ENCODE assay signal across 6 cellular contexts in the genomic region with DNA sequence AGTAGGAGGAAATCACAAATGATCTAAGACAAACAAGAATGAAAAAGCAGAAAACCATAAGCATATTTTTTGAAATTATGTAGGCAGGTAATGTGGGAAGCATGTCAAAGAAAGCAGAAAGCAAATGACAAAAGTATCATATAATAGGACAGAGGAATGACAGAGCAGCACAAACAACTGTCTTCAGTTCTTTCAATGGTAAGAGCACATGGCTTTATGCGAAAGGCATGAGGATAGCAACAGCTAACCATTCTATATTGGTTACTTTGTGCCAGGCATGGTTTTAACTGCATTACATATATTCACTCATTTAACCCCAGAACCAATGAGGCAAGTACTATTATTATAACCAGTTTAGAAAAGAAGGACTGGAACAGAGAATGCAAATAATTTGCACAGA.
"Had no signal": no experiment of that assay in that cellular context is flagged by ENCODE, and none has a peak within 500 bp of the region (broad histone marks: within the 10 kb centered on the region; RNA-seq: fewer than 3 reads in every experiment).

No MANE protein-coding gene starts in this region.

- H2AFZ ChIP-seq: GM23338 had no signal

- H3K4me2 ChIP-seq: GM23338 had no signal

- DNase-seq: H9, HCEC 1CT, KBM-7 had no signal

- ATAC-seq: GM23338 had no signal

- H3K4me3 ChIP-seq: GM23338 had no signal

- FAIRE-seq: H1, HTR-8/SVneo had no signal
